Comparison of ENCODE assay signal across 14 cellular contexts in the genomic region with DNA sequence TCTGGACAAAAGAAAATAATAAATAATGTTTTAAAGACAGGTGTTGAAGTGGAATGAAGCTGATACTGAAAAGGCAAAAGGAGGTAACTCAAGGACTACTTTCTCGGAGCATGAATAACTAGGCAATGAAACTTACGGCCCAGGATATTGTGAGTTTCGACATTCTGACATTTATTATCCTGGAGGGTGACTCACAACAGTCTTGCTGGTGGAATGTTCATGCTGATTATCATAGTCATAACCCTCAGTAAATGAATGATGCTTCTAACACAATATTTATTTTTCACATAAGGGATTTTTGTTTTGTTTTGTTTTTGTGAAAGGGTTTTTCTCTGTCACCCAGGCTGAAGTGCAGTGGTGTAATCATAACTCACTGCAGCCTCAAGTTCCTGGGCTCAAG.
A peak's percentile ranks its signal among the peaks of the same experiment; 100 is the strongest.
DNase-seq lines count a peak whose midpoint lies in the region; ATAC-seq and TF ChIP-seq lines count a peak whose summit lies in the region.
"Had no signal": no experiment of that assay in that cellular context is flagged by ENCODE, and none has a peak within 500 bp of the region (broad histone marks: within the 10 kb centered on the region; RNA-seq: fewer than 3 reads in every experiment).

No MANE protein-coding gene starts in this region.

- H3K4me1 Mint-ChIP-seq in HFFc6 (ENCODE audit: low read depth) = no peaks in the 10 kb centered on the region
- H3K4me1 Mint-ChIP-seq: activated CD4-positive, alpha-beta T cell treated with anti-CD3 and anti-CD28 coated beads, Interleukin-2, amount 10 ng/mL, durations not matched to agents 7 days and 5 days had no signal

- no peaks in the 10 kb centered on the region for H4K20me1 ChIP-seq in GM23248 (ENCODE audit: insufficient read depth)

- 0 to 1% methylated on average over 3 of the region's 3 CpGs for WGBS in GM23248 (ENCODE audit: low coverage in 1 of 2, low lambda C conversion rate in 2 of 2, missing lambda C conversion rate in 2 of 2), 2 experiments

- DNase-seq in GM23248 = peak; percentile 95
- DNase-seq in RWPE2 (ENCODE audit: low spot score) = no peak
- DNase-seq in fibroblast of peridontal ligament (ENCODE audit: extremely low read depth) = peak; percentile 83
- DNase-seq in smooth muscle cell of the brain vasculature (ENCODE audit: low read depth, low spot score) = peak; percentile 46
- no peak for DNase-seq in DMS53 (lab: John Stamatoyannopoulos, UW)
- DNase-seq in AML-193 (lab: John Stamatoyannopoulos, UW) = no peak
- DNase-seq in HFFc6 = no peak
- DNase-seq in NOMO-1 treated with DMSO at 0.1 percent for 48 hours (lab: John Stamatoyannopoulos, UW; ENCODE audit: unreplicated experiment) = no peak
- DNase-seq: activated CD4-positive, alpha-beta T cell treated with anti-CD3 and anti-CD28 coated beads, Interleukin-2, amount 10 ng/mL, durations not matched to agents 7 days and 5 days; hypothalamus; NCI-H748 treated with DMSO at 0.1 percent for 48 hours; stimulated activated CD4-positive, alpha-beta T cell treated with anti-CD3 and anti-CD28 coated beads, Interleukin-4, amount 100 ng/mL, for 4 hours; substantia nigra had no signal

- H3K27me3 Mint-ChIP-seq in HFFc6 (ENCODE audit: insufficient read depth) = no peaks in the 10 kb centered on the region; the same call in 1 of the 2 replicates
- H3K27me3 Mint-ChIP-seq: activated CD4-positive, alpha-beta T cell treated with anti-CD3 and anti-CD28 coated beads, Interleukin-2, amount 10 ng/mL, durations not matched to agents 7 days and 5 days; dendritic cell treated with granulocyte-macrophage colony-stimulating factor and Interleukin-4, amounts not matched to agents 40 ng/mL and 50 ng/mL, for 4 days had no signal

- no peak overlapping the region for H3K4me3 ChIP-seq in GM23248
- no peak overlapping the region for H3K4me3 ChIP-seq in RWPE2 (ENCODE audit: severe bottlenecking)

- H2AFZ ChIP-seq in GM23248 = no peak overlapping the region

- H3K79me2 ChIP-seq in GM23248 (ENCODE audit: insufficient read depth) = no peaks in the 10 kb centered on the region

- H3K9me3 ChIP-seq in GM23248 (ENCODE audit: low read depth) = no peaks in the 10 kb centered on the region
- H3K9me3 ChIP-seq in RWPE2 (ENCODE audit: severe bottlenecking) = no peaks in the 10 kb centered on the region

- in situ Hi-C loops in GM23248 (cut with MboI) = no loop called here

- peak overlapping the region; percentile 50 for H3K27ac ChIP-seq in GM23248
- H3K27ac ChIP-seq in RWPE2 (ENCODE audit: poor library complexity, severe bottlenecking) = no peak overlapping the region

- H3K36me3 Mint-ChIP-seq in HFFc6 (ENCODE audit: low read depth) = no peaks in the 10 kb centered on the region

- no peaks in the 10 kb centered on the region for H3K36me3 ChIP-seq in GM23248 (ENCODE audit: low read depth)
- H3K36me3 ChIP-seq in RWPE2 (ENCODE audit: low read depth) = no peaks in the 10 kb centered on the region

- peaks cover 31% of the 10 kb centered on the region for H3K9me3 Mint-ChIP-seq in HFFc6
- H3K9me3 Mint-ChIP-seq: activated CD4-positive, alpha-beta T cell treated with anti-CD3 and anti-CD28 coated beads, Interleukin-2, amount 10 ng/mL, durations not matched to agents 7 days and 5 days; dendritic cell treated with granulocyte-macrophage colony-stimulating factor and Interleukin-4, amounts not matched to agents 40 ng/mL and 50 ng/mL, for 4 days had no signal

- H3K27me3 ChIP-seq in GM23248 (replicated peaks; ENCODE audit: insufficient read depth) (no peaks in the 10 kb centered on the region; the same call in 1 of the 2 replicates), RWPE2 (ENCODE audit: insufficient read depth, poor library complexity, severe bottlenecking) (no peaks in the 10 kb centered on the region)

- H3K4me1 ChIP-seq in GM23248 (ENCODE audit: insufficient read depth) (peaks cover 8% of the 10 kb centered on the region), RWPE2 (ENCODE audit: insufficient read depth, poor library complexity, severe bottlenecking) (peaks cover 9% of the 10 kb centered on the region)

- TF ChIP-seq CTCF in RWPE2 (IDR thresholded peaks at IDR 0.05; ENCODE audit: poor library complexity, severe bottlenecking) = no peak
- TF ChIP-seq CTCF in HFFc6 (IDR thresholded peaks at IDR 0.05) = no peak

- H3K4me2 ChIP-seq in GM23248 (ENCODE audit: unreplicated experiment) = peak overlapping the region; percentile 29

- H3K27ac Mint-ChIP-seq in HFFc6 = no peak overlapping the region
- H3K27ac Mint-ChIP-seq: activated CD4-positive, alpha-beta T cell treated with anti-CD3 and anti-CD28 coated beads, Interleukin-2, amount 10 ng/mL, durations not matched to agents 7 days and 5 days; dendritic cell treated with granulocyte-macrophage colony-stimulating factor and Interleukin-4, amounts not matched to agents 40 ng/mL and 50 ng/mL, for 4 days had no signal

- ATAC-seq in RWPE2 (ENCODE audit: low read depth) = peak; percentile 98

- H3K9ac ChIP-seq in GM23248 = no peak overlapping the region

- no peaks in the 10 kb centered on the region for H3K9me2 ChIP-seq in GM23248 (ENCODE audit: insufficient read depth)

- peaks cover 15% of the 10 kb centered on the region for H3F3A ChIP-seq in GM23248 (ENCODE audit: insufficient read depth)

- H3K4me3 Mint-ChIP-seq in HFFc6 = no peak overlapping the region
- H3K4me3 Mint-ChIP-seq: activated CD4-positive, alpha-beta T cell treated with anti-CD3 and anti-CD28 coated beads, Interleukin-2, amount 10 ng/mL, durations not matched to agents 7 days and 5 days; dendritic cell treated with granulocyte-macrophage colony-stimulating factor and Interleukin-4, amounts not matched to agents 40 ng/mL and 50 ng/mL, for 4 days had no signal

Comparison
In these comparisons a context has a peak if more than half of its experiments do, and no peak if none do; other contexts are left out.
1. DNase-seq: peak in GM23248 (single experiment), fibroblast of peridontal ligament (single experiment) and smooth muscle cell of the brain vasculature (single experiment); none in RWPE2 (single experiment), DMS53 (single experiment), AML-193 (0 of 2), HFFc6 (single experiment) and NOMO-1 treated with DMSO at 0.1 percent for 48 hours (single experiment).